1 cellular context compared by ENCODE assay signal in genomic region chr13:20127563-20128458, GRCh38.
TF ChIP-seq lines count a peak whose summit lies in the region.

No MANE protein-coding gene starts in this region.

TF ChIP-seq in H1, 55 proteins besides CTCF, POLR2A, EP300 and RAD21 (continued from another document):
- peak; percentile 66 for TF ChIP-seq ASH2L (IDR thresholded peaks at IDR 0.05; ENCODE audit: low read length)
- TF ChIP-seq E2F6 (IDR thresholded peaks at IDR 0.05), result 0 out of 2 replicates have a peak, but pooled peaks have one; percentile 28
- peak; percentile 85 for TF ChIP-seq KDM4A (IDR thresholded peaks at IDR 0.05; ENCODE audit: low read depth, low read length, severe bottlenecking)
- TF ChIP-seq GABPA (IDR thresholded peaks at IDR 0.05; ENCODE audit: borderline replicate concordance, insufficient read depth, low read length), result no peak
- no peak for TF ChIP-seq YY1 (IDR thresholded peaks at IDR 0.05; ENCODE audit: low read depth, low read length)
- TF ChIP-seq TAF7 (optimal IDR thresholded peaks at IDR 0.05; ENCODE audit: borderline replicate concordance, low read depth, low read length), result no peak
- no peak for TF ChIP-seq NRF1 (IDR thresholded peaks at IDR 0.05; ENCODE audit: low read depth, low read length)
